8 cellular contexts compared by ENCODE assay signal in genomic region chr3:16077681-16078080, GRCh38.
DNase-seq lines count a peak whose midpoint lies in the region; ATAC-seq and TF ChIP-seq lines count a peak whose summit lies in the region.
"Not testable (repeated sequence)": the region's sequence is repeated elsewhere in the genome, so short reads cannot be mapped to it uniquely, and the experiment has no call there.

No MANE protein-coding gene starts in this region.

- not testable (repeated sequence) for TF ChIP-seq RAD21 in IMR-90 (IDR thresholded peaks at IDR 0.05; ENCODE audit: low read length); SK-N-SH (IDR thresholded peaks at IDR 0.05; ENCODE audit: low read length)

- H2AK9ac ChIP-seq in IMR-90 (replicated peaks; ENCODE audit: low read depth, low read length, poor library complexity): peak overlapping the region; percentile 57

- peak overlapping the region; percentile 86 for H3K4ac ChIP-seq in IMR-90 (ENCODE audit: low read depth, low read length)
- not testable (repeated sequence) for H3K4ac ChIP-seq in mesenchymal stem cell (ENCODE audit: low read depth in 1 of 2, low read length in 2 of 2)

- WGBS in IMR-90 (ENCODE audit: extremely low coverage in 2 of 2, insufficient read length in 1 of 2), 2 experiments: no CpG with 5 or more reads among the region's 8 CpGs
- 85% methylated on average over 8 of the region's 8 CpGs for WGBS in SK-N-SH (ENCODE audit: low lambda C conversion rate)
- WGBS in mesenchymal stem cell: 11% methylated on average over 8 of the region's 8 CpGs

- H3K9me3 ChIP-seq in IMR-90 (ENCODE audit: control insufficient read depth, insufficient read depth, low read length) (peaks cover 13% of the 10 kb centered on the region), mesenchymal stem cell (ENCODE audit: control insufficient read depth, low read length) (peaks cover 26% of the 10 kb centered on the region)
- H3K9me3 ChIP-seq in SK-N-SH; osteoblast (ENCODE audit: low read depth, low read length); skeletal muscle satellite cell (replicated peaks; ENCODE audit: low read length): not testable (repeated sequence)

- TF ChIP-seq EP300 in SK-N-SH (IDR thresholded peaks at IDR 0.05; ENCODE audit: borderline replicate concordance in 1 of 2, low read depth in 1 of 2, low read length in 1 of 2): not testable (repeated sequence)

- not testable (repeated sequence) for H3K36me3 ChIP-seq in IMR-90 (ENCODE audit: control insufficient read depth, insufficient read depth, low read length); SK-N-SH (replicated peaks in 1 of 2; ENCODE audit: control insufficient read depth in 1 of 2, insufficient read depth in 2 of 2, low read length in 1 of 2); mesenchymal stem cell (ENCODE audit: control insufficient read depth in 1 of 2, insufficient read depth in 2 of 2, low read depth in 1 of 2, low read length in 2 of 2); osteoblast (ENCODE audit: insufficient read depth, low read length); skeletal muscle satellite cell (ENCODE audit: insufficient read depth, low read length)

- H3K79me1 ChIP-seq in IMR-90 (ENCODE audit: low read depth in 1 of 2, low read length in 2 of 2); mesenchymal stem cell (replicated peaks; ENCODE audit: low read length, poor library complexity, severe bottlenecking): not testable (repeated sequence)

- ATAC-seq in IMR-90 (ENCODE audit: low read depth): not testable (repeated sequence)

- not testable (repeated sequence) for H3K56ac ChIP-seq in IMR-90 (ENCODE audit: extremely low read depth, insufficient read depth, low read length)

- TF ChIP-seq CTCF in IMR-90 (conservative IDR thresholded peaks at IDR 0.05; ENCODE audit: low read depth, low read length); SK-N-SH (IDR thresholded peaks at IDR 0.05); astrocyte of the spinal cord (IDR thresholded peaks at IDR 0.05; ENCODE audit: low read depth, low read length); choroid plexus epithelial cell (conservative IDR thresholded peaks at IDR 0.05; ENCODE audit: low read depth, low read length); osteoblast (IDR thresholded peaks at IDR 0.05; ENCODE audit: extremely low read depth, low read depth, low read length): not testable (repeated sequence)

- intact Hi-C loops in IMR-90 (cut with micrococcal nuclease): not testable (repeated sequence)

- H3K4me2 ChIP-seq in IMR-90 (ENCODE audit: low read depth, low read length); SK-N-SH; mesenchymal stem cell (ENCODE audit: low read length, poor library complexity, severe bottlenecking); osteoblast (ENCODE audit: insufficient read depth, low read length); skeletal muscle satellite cell (ENCODE audit: low read length): not testable (repeated sequence)

- in situ Hi-C loops in IMR-90 (cut with MboI; ENCODE audit: low sequenced_read_pairs); astrocyte of the spinal cord (cut with HindIII; ENCODE audit: low sequenced_read_pairs): not testable (repeated sequence)

- not testable (repeated sequence) for H3K9me2 ChIP-seq in SK-N-SH

- H4K5ac ChIP-seq in IMR-90 (ENCODE audit: low read depth, low read length): peak overlapping the region; percentile 93; the same call in 1 of the 2 replicates

- not testable (repeated sequence) for H2AFZ ChIP-seq in IMR-90 (replicated peaks; ENCODE audit: low read length, poor library complexity); SK-N-SH (ENCODE audit: low read depth); mesenchymal stem cell (ENCODE audit: low read depth, low read length); osteoblast (ENCODE audit: low read length)

- peak overlapping the region; percentile 71 for H2BK5ac ChIP-seq in IMR-90 (ENCODE audit: low read depth, low read length, poor library complexity, severe bottlenecking)
- H2BK5ac ChIP-seq in mesenchymal stem cell (ENCODE audit: low read depth, low read length, poor library complexity, severe bottlenecking): not testable (repeated sequence)

- dilution Hi-C loops in IMR-90 (cut with HindIII; ENCODE audit: low sequenced_read_pairs, unreplicated experiment): not testable (repeated sequence)

- peak overlapping the region; percentile 71 for H3K23ac ChIP-seq in IMR-90 (ENCODE audit: low read depth, low read length)
- not testable (repeated sequence) for H3K23ac ChIP-seq in mesenchymal stem cell (ENCODE audit: low read length in 2 of 2)

- peak overlapping the region; percentile 25 to 88; a peak in 3 of 4 replicates for H4K8ac ChIP-seq in IMR-90 (ENCODE audit: low read depth in 2 of 2, low read length in 2 of 2)
- not testable (repeated sequence) for H4K8ac ChIP-seq in mesenchymal stem cell (ENCODE audit: low read length)

- peak overlapping the region; percentile 89 for H2BK20ac ChIP-seq in IMR-90 (ENCODE audit: low read depth, low read length)

- H3K27me3 ChIP-seq in IMR-90 (ENCODE audit: control insufficient read depth, insufficient read depth, low read length); SK-N-SH (ENCODE audit: insufficient read depth); mesenchymal stem cell (ENCODE audit: control insufficient read depth in 1 of 2, insufficient read depth in 1 of 2, low read length in 2 of 2); osteoblast (ENCODE audit: insufficient read depth, low read length); skeletal muscle satellite cell (ENCODE audit: control insufficient read depth, insufficient read depth, low read length): not testable (repeated sequence)

- POLR2A ChIA-PET in IMR-90 (lab: Charles Lee; ENCODE audit: unreplicated experiment); SK-N-SH (lab: Yijun Ruan, JAX): not testable (repeated sequence)

- CTCF ChIA-PET in IMR-90 (lab: Yijun Ruan, JAX): not testable (repeated sequence)
- CTCF ChIA-PET in SK-N-SH (lab: Yijun Ruan, JAX): interaction anchor here (2.6 kb wide), 1 partner anchor 29 kb away, joined by 7 read pairs; no protein-coding TSS in a partner anchor

- not testable (repeated sequence) for BruUV-seq in IMR-90 (replicated peaks; lab: Mats Ljungman, UMichigan)

- peak overlapping the region; percentile 85 for H2BK15ac ChIP-seq in IMR-90 (ENCODE audit: low read depth, low read length)
- peak overlapping the region; percentile 21 for H2BK15ac ChIP-seq in mesenchymal stem cell (ENCODE audit: low read depth, poor library complexity, severe bottlenecking)

- not testable (repeated sequence) for TF ChIP-seq POLR2A in IMR-90 (IDR thresholded peaks at IDR 0.05; ENCODE audit: low read depth, low read length)

- peaks cover 11% of the 10 kb centered on the region for H3K4me1 ChIP-seq in IMR-90 (ENCODE audit: control insufficient read depth, insufficient read depth, low read length)
- peaks cover 0 to 23% of the 10 kb centered on the region in 2 experiments; a peak in 2 of 4 replicates for H3K4me1 ChIP-seq in SK-N-SH (ENCODE audit: control insufficient read depth in 1 of 2, insufficient read depth in 2 of 2, low read depth in 1 of 2, low read length in 1 of 2)
- H3K4me1 ChIP-seq in mesenchymal stem cell (ENCODE audit: control insufficient read depth, insufficient read depth, low read depth, low read length): not testable (repeated sequence)
- H3K4me1 ChIP-seq in osteoblast (ENCODE audit: insufficient read depth, low read length): peaks cover 25% of the 10 kb centered on the region
- H3K4me1 ChIP-seq in skeletal muscle satellite cell (ENCODE audit: control insufficient read depth, insufficient read depth, low read length): peaks cover 37% of the 10 kb centered on the region

- not testable (repeated sequence) for H3K4me3 ChIP-seq in IMR-90 (ENCODE audit: insufficient read depth, low read depth, low read length); SK-N-SH (ENCODE audit: low read depth in 2 of 2, low read length in 1 of 2); astrocyte of the spinal cord (ENCODE audit: low read depth, low read length); choroid plexus epithelial cell (ENCODE audit: low read depth, low read length); mesenchymal stem cell (ENCODE audit: insufficient read depth in 1 of 2, low read depth in 1 of 2, low read length in 2 of 2); osteoblast (ENCODE audit: insufficient read depth, low read length); skeletal muscle satellite cell (ENCODE audit: low read length)

- peak; percentile 92 for DNase-seq in EH (ENCODE audit: low read depth)
- DNase-seq in IMR-90; SK-N-SH; osteoblast (ENCODE audit: insufficient read length, low spot score, missing footprints): not testable (repeated sequence)
- DNase-seq in astrocyte of the spinal cord (ENCODE audit: low read depth, low spot score): peak; percentile 73
- peak; percentile 84 for DNase-seq in choroid plexus epithelial cell (ENCODE audit: low read depth)
- DNase-seq in mesenchymal stem cell: peak; percentile 65

- H3K14ac ChIP-seq in IMR-90 (replicated peaks; ENCODE audit: low read depth, low read length): peak overlapping the region; percentile 79
- not testable (repeated sequence) for H3K14ac ChIP-seq in mesenchymal stem cell (ENCODE audit: low read length in 2 of 2)

- H4K20me1 ChIP-seq in IMR-90 (ENCODE audit: insufficient read depth, low read length); SK-N-SH (ENCODE audit: insufficient read depth); osteoblast (ENCODE audit: insufficient read depth, low read length): not testable (repeated sequence)

- H3K18ac ChIP-seq in IMR-90 (ENCODE audit: low read depth, low read length): peak overlapping the region; percentile 95
- not testable (repeated sequence) for H3K18ac ChIP-seq in mesenchymal stem cell (ENCODE audit: low read depth in 1 of 2, low read length in 2 of 2)

- H3K27ac ChIP-seq in IMR-90 (ENCODE audit: insufficient read depth, low read length): not testable (repeated sequence)
- peak overlapping the region in 1 of 2 experiments; percentile 68; a peak in 2 of 4 replicates for H3K27ac ChIP-seq in SK-N-SH (ENCODE audit: low read depth in 2 of 2, low read length in 1 of 2)
- peak overlapping the region; percentile 65 for H3K27ac ChIP-seq in mesenchymal stem cell (ENCODE audit: low read length, poor library complexity, severe bottlenecking)
- peak overlapping the region; percentile 9 for H3K27ac ChIP-seq in osteoblast (ENCODE audit: low read depth, low read length)

- H3K9me1 ChIP-seq in IMR-90 (ENCODE audit: insufficient read depth, low read length): not testable (repeated sequence)

- not testable (repeated sequence) for H3K9ac ChIP-seq in IMR-90 (ENCODE audit: low read depth, low read length); SK-N-SH; mesenchymal stem cell (ENCODE audit: low read length)
- H3K9ac ChIP-seq in skeletal muscle satellite cell (ENCODE audit: low read depth, low read length): peak overlapping the region; percentile 16

- peak overlapping the region; percentile 89 for H4K91ac ChIP-seq in IMR-90 (ENCODE audit: insufficient read depth, low read depth, low read length)
- H4K91ac ChIP-seq in mesenchymal stem cell (ENCODE audit: low read length): not testable (repeated sequence)

- not testable (repeated sequence) for H2BK12ac ChIP-seq in mesenchymal stem cell (ENCODE audit: low read length in 2 of 2)

- peak overlapping the region; percentile 78 for H2AK5ac ChIP-seq in IMR-90 (ENCODE audit: low read depth, low read length)
- not testable (repeated sequence) for H2AK5ac ChIP-seq in mesenchymal stem cell (ENCODE audit: low read length, severe bottlenecking)

- H3K79me2 ChIP-seq in SK-N-SH (ENCODE audit: insufficient read depth); osteoblast (ENCODE audit: insufficient read depth, low read length): not testable (repeated sequence)

- peaks cover 36% of the 10 kb centered on the region for H3F3A ChIP-seq in SK-N-SH (replicated peaks; ENCODE audit: insufficient read depth)

- H2BK120ac ChIP-seq in IMR-90 (ENCODE audit: low read depth, low read length): peak overlapping the region; percentile 97
- not testable (repeated sequence) for H2BK120ac ChIP-seq in mesenchymal stem cell (ENCODE audit: low read depth, low read length)
